Comparison of ENCODE assay signal across 9 cellular contexts in the genomic region with DNA sequence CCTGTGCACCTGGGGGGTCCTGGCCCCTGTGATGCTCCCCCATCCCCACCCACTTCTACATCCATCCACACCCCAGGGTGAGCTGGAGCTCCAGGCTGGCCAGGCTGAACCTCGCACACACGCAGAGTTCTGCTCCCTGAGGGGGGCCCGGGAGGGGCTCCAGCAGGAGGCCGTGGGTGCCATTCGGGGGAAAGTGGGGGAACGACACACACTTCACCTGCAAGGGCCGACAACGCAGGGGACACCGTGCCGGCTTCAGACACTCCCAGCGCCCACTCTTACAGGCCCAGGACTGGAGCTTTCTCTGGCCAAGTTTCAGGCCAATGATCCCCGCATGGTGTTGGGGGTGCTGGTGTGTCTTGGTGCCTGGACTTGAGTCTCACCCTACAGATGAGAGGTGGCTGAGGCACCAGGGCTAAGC. TPM values are rescaled to one million over a fixed set of nuclear protein-coding genes. Genes with fewer than 3 reads are reported as not detected.
DNase-seq lines count a peak whose midpoint lies in the region; ATAC-seq and TF ChIP-seq lines count a peak whose summit lies in the region.
"Had no signal": no experiment of that assay in that cellular context is flagged by ENCODE, and none has a peak within 500 bp of the region (broad histone marks: within the 10 kb centered on the region; RNA-seq: fewer than 3 reads in every experiment).

No MANE protein-coding gene starts in this region.

- H3K4me3 ChIP-seq in coronary artery (peak overlapping the region; percentile 1), ovary (no peak overlapping the region)

- H3K36me3 Mint-ChIP-seq in activated T-helper 1 cell treated with anti-CD3 and anti-CD28 coated beads, Interleukin-12 subunit alpha, Interleukin-12 subunit beta, Interleukin-2, Interleukin-4 antibody, amounts not matched to agents 30 ng/mL and 10 ng/mL and 1 ng/mL, durations not matched to agents 14 hours and 24 hours and 36 hours (ENCODE audit: low read depth), result peaks cover 2% of the 10 kb centered on the region

- TF ChIP-seq CTCF in coronary artery (IDR thresholded peaks at IDR 0.05) (no peak), ovary (IDR thresholded peaks at IDR 0.05) (no peak)

- no peaks in the 10 kb centered on the region for H3K36me3 ChIP-seq in ovary

- H3K4me1 ChIP-seq in ovary (ENCODE audit: insufficient read depth), result peaks cover 17% of the 10 kb centered on the region

- TF ChIP-seq EP300 in ovary (IDR thresholded peaks at IDR 0.05), result no peak

- TF ChIP-seq POLR2A in ovary (IDR thresholded peaks at IDR 0.05), result no peak

- intact Hi-C loops in left ventricle myocardium superior (cut with micrococcal nuclease) (no loop called here), cardiac septum (cut with DNase I) (no loop called here), ovary (cut with DNase I) (loop anchor here in 2 of 4 donors (5.0 kb wide), 2 partner anchors 65 to 175 kb away; no protein-coding TSS in a partner anchor)
- intact Hi-C loops in activated T-helper 1 cell treated with anti-CD3 and anti-CD28 coated beads, Interleukin-12 subunit alpha, Interleukin-12 subunit beta, Interleukin-2, Interleukin-4 antibody, amounts not matched to agents 30 ng/mL and 10 ng/mL and 1 ng/mL, durations not matched to agents 14 hours and 24 hours and 36 hours (cut with micrococcal nuclease), result loop anchor here (2.0 to 10.0 kb wide), 2 partner anchors 166 to 282 kb away; a partner anchor contains a TSS

- H3K27ac Mint-ChIP-seq in activated T-helper 1 cell treated with anti-CD3 and anti-CD28 coated beads, Interleukin-12 subunit alpha, Interleukin-12 subunit beta, Interleukin-2, Interleukin-4 antibody, amounts not matched to agents 30 ng/mL and 10 ng/mL and 1 ng/mL, durations not matched to agents 14 hours and 24 hours and 36 hours, result no peak overlapping the region

- H3K27ac ChIP-seq in coronary artery (peak overlapping the region; percentile 57 to 92), ovary (peak overlapping the region; percentile 23 to 57)

- H3K27me3 Mint-ChIP-seq in activated T-helper 1 cell treated with anti-CD3 and anti-CD28 coated beads, Interleukin-12 subunit alpha, Interleukin-12 subunit beta, Interleukin-2, Interleukin-4 antibody, amounts not matched to agents 30 ng/mL and 10 ng/mL and 1 ng/mL, durations not matched to agents 14 hours and 24 hours and 36 hours (ENCODE audit: insufficient read depth), result peaks cover 11% of the 10 kb centered on the region

- WGBS in ovary, 3 donors, result 77 to 88% (median 83%) methylated on average over 12 of the region's 12 CpGs

- no peaks in the 10 kb centered on the region for H3K27me3 ChIP-seq in ovary

- H3K4me1 Mint-ChIP-seq in activated T-helper 1 cell treated with anti-CD3 and anti-CD28 coated beads, Interleukin-12 subunit alpha, Interleukin-12 subunit beta, Interleukin-2, Interleukin-4 antibody, amounts not matched to agents 30 ng/mL and 10 ng/mL and 1 ng/mL, durations not matched to agents 14 hours and 24 hours and 36 hours (ENCODE audit: low read depth), result peaks cover 8% of the 10 kb centered on the region

- H3K9me3 Mint-ChIP-seq in activated T-helper 1 cell treated with anti-CD3 and anti-CD28 coated beads, Interleukin-12 subunit alpha, Interleukin-12 subunit beta, Interleukin-2, Interleukin-4 antibody, amounts not matched to agents 30 ng/mL and 10 ng/mL and 1 ng/mL, durations not matched to agents 14 hours and 24 hours and 36 hours, result no peaks in the 10 kb centered on the region

- H3K4me3 Mint-ChIP-seq in activated T-helper 1 cell treated with anti-CD3 and anti-CD28 coated beads, Interleukin-12 subunit alpha, Interleukin-12 subunit beta, Interleukin-2, Interleukin-4 antibody, amounts not matched to agents 30 ng/mL and 10 ng/mL and 1 ng/mL, durations not matched to agents 14 hours and 24 hours and 36 hours, result no peak overlapping the region

- DNase-seq in left ventricle myocardium superior, result peak; percentile 27
- no peak for DNase-seq in cardiac septum (ENCODE audit: low spot score)
- DNase-seq in coronary artery (ENCODE audit: low spot score), result peak; percentile 74
- peak; percentile 23 to 51 (median 38) for DNase-seq in ovary
- no peak for DNase-seq in activated T-helper 1 cell treated with anti-CD3 and anti-CD28 coated beads, Interleukin-12 subunit alpha, Interleukin-12 subunit beta, Interleukin-2, Interleukin-4 antibody, amounts not matched to agents 30 ng/mL and 10 ng/mL and 1 ng/mL, durations not matched to agents 14 hours and 24 hours and 36 hours (ENCODE audit: low spot score)
- no peak for DNase-seq in activated T-cell treated with anti-CD3 and anti-CD28 coated beads, Interleukin-2, amount 50 U/mL, for 48 hours
- no peak for DNase-seq in H4 (ENCODE audit: low spot score)
- DNase-seq in hypothalamus (lab: John Stamatoyannopoulos, UW), result no peak
- DNase-seq: cortex of kidney had no signal

- ATAC-seq in left ventricle myocardium superior, result no peak

- no peaks in the 10 kb centered on the region for H3K9me3 ChIP-seq in ovary

RNA-seq across cellular contexts. Expression of a gene that starts 20.0 kb away (rescaled TPM):
- total RNA-seq in left ventricle myocardium superior (103 TPM), cardiac septum (92.4 TPM), ovary (100 to 1,000 TPM in 6 of 7 donors, 10 to 100 TPM in 1; 75.0 to 134 (median 117) TPM)
- 100 to 1,000 TPM in 1 of 2 donors, 10 to 100 TPM in 1; 76.8 to 103 TPM for polyA plus RNA-seq in ovary
- 269 and 283 TPM in 2 replicates for total RNA-seq in activated T-helper 1 cell treated with anti-CD3 and anti-CD28 coated beads, Interleukin-12 subunit alpha, Interleukin-12 subunit beta, Interleukin-2, Interleukin-4 antibody, amounts not matched to agents 30 ng/mL and 10 ng/mL and 1 ng/mL, durations not matched to agents 14 hours and 24 hours and 36 hours
- 600 and 603 TPM in 2 replicates for total RNA-seq in H4 (2014; rRNA removed; shearing (Covaris generic))

RNA-seq across cellular contexts. Expression of a gene that starts 21.3 kb away (rescaled TPM):
- total RNA-seq in left ventricle myocardium superior (3.3 TPM), cardiac septum (2.3 TPM), ovary (10 to 100 TPM; 20.6 to 57.9 (median 34.2) TPM)
- polyA plus RNA-seq in ovary, result 10 to 100 TPM in 1 of 2 donors, 1 to 10 TPM in 1; 5.9 to 17.4 TPM
- total RNA-seq in activated T-helper 1 cell treated with anti-CD3 and anti-CD28 coated beads, Interleukin-12 subunit alpha, Interleukin-12 subunit beta, Interleukin-2, Interleukin-4 antibody, amounts not matched to agents 30 ng/mL and 10 ng/mL and 1 ng/mL, durations not matched to agents 14 hours and 24 hours and 36 hours, result 16.8 and 20.2 TPM in 2 replicates
- 0.12 TPM in 1 of 2 replicates, not detected in the other for total RNA-seq in H4 (2014; rRNA removed; shearing (Covaris generic))

RNA-seq across cellular contexts. Expression of a gene that starts 31.7 kb away (rescaled TPM):
- total RNA-seq in left ventricle myocardium superior, result 9.0 TPM
- total RNA-seq in cardiac septum, result 15.5 TPM
- 10 to 100 TPM; 15.4 to 38.0 (median 30.5) TPM for total RNA-seq in ovary
- 10 to 100 TPM; 28.9 to 37.6 TPM for polyA plus RNA-seq in ovary
- 14.2 and 14.7 TPM in 2 replicates for total RNA-seq in activated T-helper 1 cell treated with anti-CD3 and anti-CD28 coated beads, Interleukin-12 subunit alpha, Interleukin-12 subunit beta, Interleukin-2, Interleukin-4 antibody, amounts not matched to agents 30 ng/mL and 10 ng/mL and 1 ng/mL, durations not matched to agents 14 hours and 24 hours and 36 hours
- total RNA-seq in H4 (2014; rRNA removed; shearing (Covaris generic)), result 15.8 and 16.4 TPM in 2 replicates

RNA-seq across cellular contexts. Expression of a gene that starts 32.3 kb away (rescaled TPM):
- total RNA-seq in left ventricle myocardium superior, result 15.9 TPM
- 21.3 TPM for total RNA-seq in cardiac septum
- 10 to 100 TPM; 15.5 to 43.4 (median 34.1) TPM for total RNA-seq in ovary
- 10 to 100 TPM; 10.2 to 23.9 TPM for polyA plus RNA-seq in ovary
- total RNA-seq in activated T-helper 1 cell treated with anti-CD3 and anti-CD28 coated beads, Interleukin-12 subunit alpha, Interleukin-12 subunit beta, Interleukin-2, Interleukin-4 antibody, amounts not matched to agents 30 ng/mL and 10 ng/mL and 1 ng/mL, durations not matched to agents 14 hours and 24 hours and 36 hours, result 72.2 and 72.7 TPM in 2 replicates
- 24.9 and 29.9 TPM in 2 replicates for total RNA-seq in H4 (2014; rRNA removed; shearing (Covaris generic))

RNA-seq across cellular contexts. Expression of a gene that starts 50.0 kb away (rescaled TPM):
- total RNA-seq in left ventricle myocardium superior (23.1 TPM), cardiac septum (38.7 TPM), ovary (10 to 100 TPM; 14.7 to 79.8 (median 59.9) TPM)
- polyA plus RNA-seq in ovary, result 10 to 100 TPM in 1 of 2 donors, 1 to 10 TPM in 1; 9.4 to 52.1 TPM
- total RNA-seq in activated T-helper 1 cell treated with anti-CD3 and anti-CD28 coated beads, Interleukin-12 subunit alpha, Interleukin-12 subunit beta, Interleukin-2, Interleukin-4 antibody, amounts not matched to agents 30 ng/mL and 10 ng/mL and 1 ng/mL, durations not matched to agents 14 hours and 24 hours and 36 hours, result 70.4 and 81.7 TPM in 2 replicates
- 15.5 and 24.8 TPM in 2 replicates for total RNA-seq in H4 (2014; rRNA removed; shearing (Covaris generic))

Comparison
In these comparisons a context has a peak if more than half of its experiments do, and no peak if none do; other contexts are left out.
1. DNase-seq: peak in left ventricle myocardium superior (single experiment), coronary artery (single experiment) and ovary (5 of 5); none in cardiac septum (single experiment), activated T-helper 1 cell treated with anti-CD3 and anti-CD28 coated beads, Interleukin-12 subunit alpha, Interleukin-12 subunit beta, Interleukin-2, Interleukin-4 antibody, amounts not matched to agents 30 ng/mL and 10 ng/mL and 1 ng/mL, durations not matched to agents 14 hours and 24 hours and 36 hours (single experiment), activated T-cell treated with anti-CD3 and anti-CD28 coated beads, Interleukin-2, amount 50 U/mL, for 48 hours (0 of 2), H4 (single experiment) and hypothalamus (0 of 51).